In genomic region chr2:165863816-165864221, GRCh38 we compare ENCODE assay signal across 11 cellular contexts.
DNase-seq lines count a peak whose midpoint lies in the region; ATAC-seq and TF ChIP-seq lines count a peak whose summit lies in the region.
"Had no signal": no experiment of that assay in that cellular context is flagged by ENCODE, and none has a peak within 500 bp of the region (broad histone marks: within the 10 kb centered on the region; RNA-seq: fewer than 3 reads in every experiment).

No MANE protein-coding gene starts in this region.

- no peaks in the 10 kb centered on the region for H3K79me1 ChIP-seq in trophoblast cell (ENCODE audit: low read length)

- peaks cover 21% of the 10 kb centered on the region for H3K36me3 Mint-ChIP-seq in neural progenitor cell
- peaks cover 7% of the 10 kb centered on the region for H3K36me3 Mint-ChIP-seq in type B pancreatic cell

- no peak overlapping the region for H3K18ac ChIP-seq in trophoblast cell (ENCODE audit: low read length)

- H2AK5ac ChIP-seq in trophoblast cell (ENCODE audit: low read length) = no peak overlapping the region

- peaks cover 3% of the 10 kb centered on the region for H4K20me1 ChIP-seq in neural progenitor cell (ENCODE audit: low read depth)

- no peak overlapping the region for H4K8ac ChIP-seq in trophoblast cell (ENCODE audit: low read depth, low read length)

- H3K14ac ChIP-seq in trophoblast cell (ENCODE audit: low read length) = no peak overlapping the region

- H3K4me1 ChIP-seq in neural progenitor cell = peaks cover 5% of the 10 kb centered on the region
- H3K4me1 ChIP-seq in trophoblast cell (ENCODE audit: control insufficient read depth in 1 of 2, insufficient read depth in 2 of 2, low read length in 2 of 2) = no peaks in the 10 kb centered on the region
- H3K4me1 ChIP-seq: gastroesophageal sphincter had no signal

- H3K27ac Mint-ChIP-seq in neural progenitor cell (peak overlapping the region; percentile 93), type B pancreatic cell (no peak overlapping the region)
- H3K27ac Mint-ChIP-seq: natural killer cell had no signal

- H3K4me3 Mint-ChIP-seq in neural progenitor cell (peak overlapping the region; percentile 71), type B pancreatic cell (no peak overlapping the region)
- H3K4me3 Mint-ChIP-seq: natural killer cell had no signal

- no peak overlapping the region for H3K4me3 ChIP-seq in neural progenitor cell
- H3K4me3 ChIP-seq in trophoblast cell (ENCODE audit: low read depth, low read length) = no peak overlapping the region
- H3K4me3 ChIP-seq: gastroesophageal sphincter had no signal

- H3K4me2 ChIP-seq in neural progenitor cell (no peak overlapping the region), trophoblast cell (ENCODE audit: low read length) (no peak overlapping the region)

- no peak for TF ChIP-seq CTCF in neural progenitor cell (IDR thresholded peaks at IDR 0.05)
- TF ChIP-seq CTCF in type B pancreatic cell (conservative IDR thresholded peaks at IDR 0.05) = no peak

- no peak overlapping the region for H3K4ac ChIP-seq in trophoblast cell (ENCODE audit: low read depth, low read length)

- no peak overlapping the region for H2BK5ac ChIP-seq in trophoblast cell (ENCODE audit: low read depth, low read length, poor library complexity)

- no peak overlapping the region for H2BK120ac ChIP-seq in trophoblast cell (ENCODE audit: insufficient read depth, low read length, poor library complexity)

- no peaks in the 10 kb centered on the region for H3K36me3 ChIP-seq in neural progenitor cell
- H3K36me3 ChIP-seq in trophoblast cell (ENCODE audit: control insufficient read depth in 1 of 2, insufficient read depth in 2 of 2, low read length in 2 of 2) = no peaks in the 10 kb centered on the region

- peaks cover 47% of the 10 kb centered on the region for H3K4me1 Mint-ChIP-seq in neural progenitor cell
- H3K4me1 Mint-ChIP-seq in type B pancreatic cell (ENCODE audit: unreplicated experiment) = peaks cover 21% of the 10 kb centered on the region

- H3K79me2 ChIP-seq in neural progenitor cell (ENCODE audit: low read depth) (no peaks in the 10 kb centered on the region), trophoblast cell (ENCODE audit: control insufficient read depth, insufficient read depth, low read length, poor library complexity) (no peaks in the 10 kb centered on the region)

- peak; percentile 75 for ATAC-seq in GM21576 (IDR thresholded peaks at IDR 0.05; ENCODE audit: unreplicated experiment)
- ATAC-seq: gastroesophageal sphincter, natural killer cell had no signal

- DNase-seq in NCI-H345 (lab: John Stamatoyannopoulos, UW) (peak; percentile 28), NCI-H345 treated with DMSO at 0.1 percent for 48 hours (lab: John Stamatoyannopoulos, UW; ENCODE audit: unreplicated experiment) (no peak), NCI-H1105 (lab: John Stamatoyannopoulos, UW) (peak; percentile 45), neural progenitor cell (ENCODE audit: low spot score) (peak; percentile 40), trophoblast cell (no peak), type B pancreatic cell (ENCODE audit: extremely low spot score, unreplicated experiment) (no peak)
- no peak for DNase-seq in activated T-cell treated with anti-CD3 and anti-CD28 coated beads, Interleukin-2, amount 50 U/mL, for 1 hour
- DNase-seq: natural killer cell had no signal

- H3K9me3 Mint-ChIP-seq in neural progenitor cell (peaks cover 22% of the 10 kb centered on the region), type B pancreatic cell (no peaks in the 10 kb centered on the region)

- H3K9me3 ChIP-seq in neural progenitor cell (ENCODE audit: low read depth) (no peaks in the 10 kb centered on the region), trophoblast cell (ENCODE audit: insufficient read depth, low read depth, low read length) (peaks cover 2% of the 10 kb centered on the region)

- H4K12ac ChIP-seq in trophoblast cell (ENCODE audit: low read depth, low read length) = no peak overlapping the region

- H3K27me3 ChIP-seq in neural progenitor cell (no peaks in the 10 kb centered on the region), trophoblast cell (ENCODE audit: insufficient read depth, low read length) (no peaks in the 10 kb centered on the region)
- H3K27me3 ChIP-seq: gastroesophageal sphincter had no signal

- H3K27me3 Mint-ChIP-seq in neural progenitor cell (ENCODE audit: insufficient read depth, low read depth) (peaks cover 5% of the 10 kb centered on the region), type B pancreatic cell (no peaks in the 10 kb centered on the region)

- no peak overlapping the region for H3K23ac ChIP-seq in trophoblast cell (ENCODE audit: low read length)

- H2AFZ ChIP-seq in neural progenitor cell (replicated peaks) = no peak overlapping the region
- H2AFZ ChIP-seq in trophoblast cell (ENCODE audit: insufficient read depth, low read length, poor library complexity) = no peak overlapping the region

- no peak overlapping the region for H3K27ac ChIP-seq in neural progenitor cell
- H3K27ac ChIP-seq in trophoblast cell (ENCODE audit: low read depth, low read length) = no peak overlapping the region
- H3K27ac ChIP-seq: gastroesophageal sphincter, VCaP had no signal

- H3F3A ChIP-seq in neural progenitor cell (ENCODE audit: low read depth) = no peaks in the 10 kb centered on the region

- WGBS in trophoblast cell (ENCODE audit: extremely low coverage, insufficient coverage, insufficient read length) = no CpG with 5 or more reads among the region's 5 CpGs

- no peak overlapping the region for H2BK12ac ChIP-seq in trophoblast cell (ENCODE audit: low read length)

- no peak overlapping the region for H4K91ac ChIP-seq in trophoblast cell (ENCODE audit: low read depth, low read length)

- H3K9ac ChIP-seq in neural progenitor cell = no peak overlapping the region
- no peak overlapping the region for H3K9ac ChIP-seq in trophoblast cell (ENCODE audit: low read length)

Comparison
In these comparisons a context has a peak if more than half of its experiments do, and no peak if none do; other contexts are left out.
1. DNase-seq: peak in NCI-H345 (single experiment), NCI-H1105 (single experiment) and neural progenitor cell (single experiment); none in NCI-H345 treated with DMSO at 0.1 percent for 48 hours (single experiment), trophoblast cell (0 of 2), activated T-cell treated with anti-CD3 and anti-CD28 coated beads, Interleukin-2, amount 50 U/mL, for 1 hour (single experiment) and type B pancreatic cell (single experiment).